8 cellular contexts compared by ENCODE assay signal in the genomic region with DNA sequence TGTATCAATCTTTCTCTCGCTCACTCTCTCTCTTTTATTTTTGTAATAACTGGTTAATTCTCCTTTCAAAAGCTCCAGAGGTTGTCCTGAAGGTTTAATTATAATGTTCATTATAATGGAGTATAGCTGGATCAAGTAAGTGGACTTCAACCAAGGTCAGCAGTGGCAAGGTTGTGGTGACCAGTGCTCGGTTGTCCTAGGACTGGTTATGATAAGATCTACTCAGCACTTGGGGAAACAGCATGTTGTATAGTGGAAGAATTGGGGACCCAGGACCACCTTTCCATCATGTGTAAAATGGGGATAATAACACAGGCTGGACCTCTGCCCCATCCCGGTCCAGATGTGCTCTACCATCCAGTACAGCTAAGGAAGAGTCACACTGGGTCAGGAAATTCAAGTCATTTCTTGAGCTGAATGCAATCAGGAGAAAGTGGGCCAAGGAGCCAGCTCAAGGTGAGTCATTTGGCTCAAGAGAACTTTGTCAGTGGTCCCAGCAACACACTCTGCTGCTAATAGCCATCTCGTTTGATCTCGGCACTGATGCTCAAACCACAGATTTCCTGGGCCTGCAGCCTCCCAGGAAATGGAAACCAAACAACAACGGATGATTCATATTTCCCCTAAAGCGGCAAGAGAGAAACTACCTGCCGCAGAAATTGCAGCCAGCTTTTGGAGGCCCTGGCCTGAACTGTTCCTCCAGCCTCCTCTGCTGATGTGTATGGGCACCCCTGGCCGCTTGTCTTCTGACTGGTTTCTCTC.
DNase-seq lines count a peak whose midpoint lies in the region; ATAC-seq and TF ChIP-seq lines count a peak whose summit lies in the region.

No MANE protein-coding gene starts in this region.

- intact Hi-C loops in upper lobe of right lung (cut with DNase I), result no loop called here

- peaks cover 35% of the 10 kb centered on the region for H3K36me3 Mint-ChIP-seq in activated CD8-positive, alpha-beta memory T cell treated with anti-CD3 and anti-CD28 coated beads, Interleukin-2, amount 10 ng/mL, durations not matched to agents 7 days and 5 days

- TF ChIP-seq CTCF in upper lobe of right lung (IDR thresholded peaks at IDR 0.05) (no peak), omental fat pad (IDR thresholded peaks at IDR 0.05) (no peak)

- ATAC-seq in GM21737 (IDR thresholded peaks at IDR 0.05; ENCODE audit: unreplicated experiment), result peak; percentile 79
- peak; percentile 95 for ATAC-seq in activated CD8-positive, alpha-beta memory T cell treated with anti-CD3 and anti-CD28 coated beads, Interleukin-2, amount 10 ng/mL, durations not matched to agents 7 days and 5 days
- ATAC-seq in upper lobe of right lung, result peak; percentile 42
- ATAC-seq in omental fat pad (ENCODE audit: low FRiP score), result no peak

- peaks cover 61% of the 10 kb centered on the region for H3K4me1 Mint-ChIP-seq in activated CD8-positive, alpha-beta memory T cell treated with anti-CD3 and anti-CD28 coated beads, Interleukin-2, amount 10 ng/mL, durations not matched to agents 7 days and 5 days

- no peak overlapping the region for H3K27ac ChIP-seq in upper lobe of right lung

- no peaks in the 10 kb centered on the region for H3K9me3 Mint-ChIP-seq in activated CD8-positive, alpha-beta memory T cell treated with anti-CD3 and anti-CD28 coated beads, Interleukin-2, amount 10 ng/mL, durations not matched to agents 7 days and 5 days (ENCODE audit: low read depth)

- CTCF ChIA-PET in activated CD8-positive, alpha-beta memory T cell treated with anti-CD3 and anti-CD28 coated beads, Interleukin-2, amount 10 ng/mL, durations not matched to agents 7 days and 5 days (lab: Charles Lee), result interaction anchor here (1.1 to 2.4 kb wide), 10 partner anchors 15 to 209 kb away, joined by 3 to 7 read pairs (median 4); no protein-coding TSS in a partner anchor

- no peaks in the 10 kb centered on the region for H3K27me3 ChIP-seq in upper lobe of right lung

- H3K9me3 ChIP-seq in upper lobe of right lung, result no peaks in the 10 kb centered on the region

- no peaks in the 10 kb centered on the region for H3K4me1 ChIP-seq in upper lobe of right lung

- no peaks in the 10 kb centered on the region for H3K36me3 ChIP-seq in upper lobe of right lung

- peak overlapping the region; percentile 90 for H3K27ac Mint-ChIP-seq in activated CD8-positive, alpha-beta memory T cell treated with anti-CD3 and anti-CD28 coated beads, Interleukin-2, amount 10 ng/mL, durations not matched to agents 7 days and 5 days

- DNase-seq in Daoy (ENCODE audit: low read depth), result peak; percentile 95
- peak; percentile 90 to 92 for DNase-seq in Kasumi-1 (lab: John Stamatoyannopoulos, UW)
- peak; percentile 92 for DNase-seq in activated CD8-positive, alpha-beta memory T cell treated with anti-CD3 and anti-CD28 coated beads, Interleukin-2, amount 10 ng/mL, durations not matched to agents 7 days and 5 days
- peak; percentile 98 for DNase-seq in iris pigment epithelial cell (ENCODE audit: low read depth)
- no peak for DNase-seq in upper lobe of right lung
- no peak for DNase-seq in C1 segment of cervical spinal cord (lab: John Stamatoyannopoulos, UW)
- DNase-seq in omental fat pad (ENCODE audit: low spot score), result no peak

- peak overlapping the region; percentile 32 for H3K4me3 Mint-ChIP-seq in activated CD8-positive, alpha-beta memory T cell treated with anti-CD3 and anti-CD28 coated beads, Interleukin-2, amount 10 ng/mL, durations not matched to agents 7 days and 5 days

- H3K4me3 ChIP-seq in upper lobe of right lung, result no peak overlapping the region

- H3K27me3 Mint-ChIP-seq in activated CD8-positive, alpha-beta memory T cell treated with anti-CD3 and anti-CD28 coated beads, Interleukin-2, amount 10 ng/mL, durations not matched to agents 7 days and 5 days, result peaks cover 38% of the 10 kb centered on the region

Comparison
In these comparisons a context has a peak if more than half of its experiments do, and no peak if none do; other contexts are left out.
1. DNase-seq: peak in Daoy (single experiment), Kasumi-1 (2 of 2), activated CD8-positive, alpha-beta memory T cell treated with anti-CD3 and anti-CD28 coated beads, Interleukin-2, amount 10 ng/mL, durations not matched to agents 7 days and 5 days (single experiment) and iris pigment epithelial cell (single experiment); none in upper lobe of right lung (single experiment), C1 segment of cervical spinal cord (0 of 14) and omental fat pad (single experiment).